In genomic region chr19:3722443-3723109, GRCh38 we compare ENCODE assay signal across 12 cellular contexts. TPM values are rescaled to one million over a fixed set of nuclear protein-coding genes. Genes with fewer than 3 reads are reported as not detected.
A peak's percentile ranks its signal among the peaks of the same experiment; 100 is the strongest.
DNase-seq lines count a peak whose midpoint lies in the region; ATAC-seq and TF ChIP-seq lines count a peak whose summit lies in the region.
"Had no signal": no experiment of that assay in that cellular context is flagged by ENCODE, and none has a peak within 500 bp of the region (broad histone marks: within the 10 kb centered on the region; RNA-seq: fewer than 3 reads in every experiment).

No MANE protein-coding gene starts in this region.

- H3K4me1 ChIP-seq in iPS DF 6.9 (ENCODE audit: control insufficient read depth, insufficient read depth, low read length): no peaks in the 10 kb centered on the region
- H3K4me1 ChIP-seq in prostate gland (replicated peaks): peaks cover 8% of the 10 kb centered on the region
- H3K4me1 ChIP-seq in spleen: peaks cover 4 to 33% (median 23%) of the 10 kb centered on the region in 6 donors

- DNase-seq in DMS53 (lab: John Stamatoyannopoulos, UW): peak; percentile 72
- DNase-seq in DMS53 treated with DMSO at 0.1 percent for 48 hours (lab: John Stamatoyannopoulos, UW; ENCODE audit: unreplicated experiment): no peak
- peak; percentile 36 for DNase-seq in NCI-H774 (lab: John Stamatoyannopoulos, UW)
- peak; percentile 61 for DNase-seq in iPS DF 6.9 (ENCODE audit: low read depth, low spot score)
- peak; percentile 31 for DNase-seq in prostate gland (ENCODE audit: low spot score)
- no peak for DNase-seq in NCI-H128 (lab: John Stamatoyannopoulos, UW; ENCODE audit: unreplicated experiment)
- no peak for DNase-seq in spleen
- DNase-seq: brain microvascular endothelial cell had no signal

- WGBS in iPS DF 6.9 (ENCODE audit: insufficient coverage, insufficient read length): no CpG with 5 or more reads among the region's 30 CpGs
- 1% methylated on average over 21 of the region's 30 CpGs for WGBS in prostate gland
- 1 to 13% (median 9%) methylated on average over 7 to 30 of the region's 30 CpGs for WGBS in spleen, 5 donors

- H3K36me3 ChIP-seq in iPS DF 6.9 (ENCODE audit: control insufficient read depth, insufficient read depth, low read length): no peaks in the 10 kb centered on the region
- H3K36me3 ChIP-seq in prostate gland: no peaks in the 10 kb centered on the region
- H3K36me3 ChIP-seq in spleen: no peaks in the 10 kb centered on the region
- H3K36me3 ChIP-seq: brain microvascular endothelial cell had no signal

- H3K27me3 ChIP-seq in iPS DF 6.9 (ENCODE audit: control insufficient read depth, insufficient read depth, low read length) (no peaks in the 10 kb centered on the region), prostate gland (replicated peaks; ENCODE audit: insufficient read depth) (no peaks in the 10 kb centered on the region), spleen (replicated peaks in 1 of 7) (peaks cover 0 to 78% (median 45%) of the 10 kb centered on the region in 7 donors)

- TF ChIP-seq CTCF in prostate gland (IDR thresholded peaks at IDR 0.05): no peak
- TF ChIP-seq CTCF in spleen (IDR thresholded peaks at IDR 0.05 in 8 of 11, conservative IDR thresholded peaks at IDR 0.05 in 3 of 11): no peak

- TF ChIP-seq POLR2A in prostate gland (IDR thresholded peaks at IDR 0.05): no peak
- no peak for TF ChIP-seq POLR2A in spleen (IDR thresholded peaks at IDR 0.05)

- H3K27ac ChIP-seq in iPS DF 6.9 (ENCODE audit: low read length) (no peak overlapping the region), prostate gland (peak overlapping the region in 1 of 2 donors; percentile 27), spleen (no peak overlapping the region)
- H3K27ac ChIP-seq: brain microvascular endothelial cell had no signal

- intact Hi-C loops in prostate gland (cut with DNase I) (no loop called here), spleen (cut with DNase I; ENCODE audit: low total_unique reads) (no loop called here)

- peak overlapping the region; percentile 65; the same call in 1 of the 2 replicates for H3K4me3 ChIP-seq in iPS DF 6.9 (ENCODE audit: low read length)
- peak overlapping the region; percentile 19 to 27 for H3K4me3 ChIP-seq in prostate gland
- peak overlapping the region in 2 of 8 donors; percentile 35 to 72 for H3K4me3 ChIP-seq in spleen

- ATAC-seq in HG03175 (IDR thresholded peaks at IDR 0.05; ENCODE audit: unreplicated experiment): no peak

- H3K9me3 ChIP-seq in iPS DF 6.9 (ENCODE audit: control insufficient read depth, insufficient read depth, low read length) (no peaks in the 10 kb centered on the region), prostate gland (no peaks in the 10 kb centered on the region), spleen (no peaks in the 10 kb centered on the region)

RNA-seq across cellular contexts. Expression of gene TJP3, which starts 14.4 kb away (rescaled TPM):
- total RNA-seq in prostate gland (10 to 100 TPM; 14.6 to 17.8 TPM), spleen (1 to 10 TPM in 6 of 7 donors, under 1 TPM in 1; 0.75 to 9.0 (median 2.5) TPM)
- polyA plus RNA-seq in spleen: 1 to 10 TPM in 2 of 3 donors, under 1 TPM in 1; 0.39 to 1.1 (median 1.1) TPM

RNA-seq across cellular contexts. Expression of gene PIP5K1C, which starts 22.3 kb away (rescaled TPM):
- total RNA-seq in prostate gland (10 to 100 TPM; 34.3 to 75.5 TPM), spleen (10 to 100 TPM; 30.2 to 41.9 (median 38.8) TPM)
- 10 to 100 TPM in 1 of 3 donors, 1 to 10 TPM in 2; 6.2 to 21.4 (median 7.6) TPM for polyA plus RNA-seq in spleen

RNA-seq across cellular contexts. Expression of gene APBA3, which starts 38.9 kb away (rescaled TPM):
- total RNA-seq in prostate gland (10 to 100 TPM; 45.7 to 63.8 TPM), spleen (10 to 100 TPM; 28.8 to 37.1 (median 34.3) TPM)
- 10 to 100 TPM; 17.1 to 30.8 (median 17.5) TPM for polyA plus RNA-seq in spleen

RNA-seq across cellular contexts. Expression of gene MRPL54, which starts 39.9 kb away (rescaled TPM):
- 100 to 1,000 TPM in 1 of 2 donors, 10 to 100 TPM in 1; 69.7 to 105 TPM for total RNA-seq in prostate gland
- total RNA-seq in spleen: 10 to 100 TPM; 38.7 to 66.2 (median 48.2) TPM
- polyA plus RNA-seq in spleen: 100 to 1,000 TPM; 128 to 157 (median 140) TPM

RNA-seq across cellular contexts. Expression of gene RAX2, which starts 49.5 kb away (rescaled TPM):
- total RNA-seq in prostate gland (not detected), spleen (not detected)
- polyA plus RNA-seq in spleen: not detected
- total RNA-seq: A172, NCI-H460, sciatic nerve had no signal

Comparison
In these comparisons a context has a peak if more than half of its experiments do, and no peak if none do; other contexts are left out.
1. DNase-seq: peak in DMS53 (single experiment), NCI-H774 (single experiment), iPS DF 6.9 (single experiment) and prostate gland (single experiment); none in DMS53 treated with DMSO at 0.1 percent for 48 hours (single experiment), NCI-H128 (single experiment) and spleen (single experiment).